Comparison of ENCODE assay signal across 18 cellular contexts in the genomic region with DNA sequence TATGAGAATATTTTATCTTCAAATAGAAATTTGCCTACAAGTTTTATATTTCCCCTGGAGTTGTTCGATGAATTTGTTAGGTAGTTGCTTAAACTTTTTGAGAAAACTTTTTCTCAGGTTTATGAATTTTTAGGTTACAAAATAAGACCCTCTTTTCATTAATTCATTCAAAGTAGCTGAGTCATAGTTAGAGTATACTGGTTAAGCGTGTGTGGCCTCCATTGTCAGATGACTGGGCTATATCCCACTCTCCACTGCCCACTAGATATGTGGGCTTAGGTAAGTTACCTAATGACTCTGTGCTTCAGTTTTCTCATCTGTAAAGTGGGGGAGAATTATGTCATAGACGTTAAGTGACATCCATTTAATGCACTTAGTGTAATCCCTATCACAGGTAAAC. TPM values are rescaled to one million over a fixed set of nuclear protein-coding genes. Genes with fewer than 3 reads are reported as not detected.
DNase-seq lines count a peak whose midpoint lies in the region; ATAC-seq and TF ChIP-seq lines count a peak whose summit lies in the region.
"Had no signal": no experiment of that assay in that cellular context is flagged by ENCODE, and none has a peak within 500 bp of the region (broad histone marks: within the 10 kb centered on the region; RNA-seq: fewer than 3 reads in every experiment).

No MANE protein-coding gene starts in this region.

- peaks cover 15 to 17% of the 10 kb centered on the region in 2 donors for H3K27me3 Mint-ChIP-seq in natural killer cell (ENCODE audit: low read depth in 2 of 2)

- H3K27me3 ChIP-seq in right atrium auricular region, result no peaks in the 10 kb centered on the region

- peak overlapping the region; percentile 71 to 90 for H3K27ac ChIP-seq in right atrium auricular region
- H3K27ac ChIP-seq: GM23248 had no signal

- ATAC-seq in Right ventricle myocardium superior (ENCODE audit: poor library complexity) (peak; percentile 49), Right ventricle myocardium inferior (no peak), HG03135 (IDR thresholded peaks at IDR 0.05; ENCODE audit: unreplicated experiment) (no peak), natural killer cell (no peak)

- H3K9me3 ChIP-seq in right atrium auricular region, result no peaks in the 10 kb centered on the region

- H3K36me3 ChIP-seq in right atrium auricular region, result no peaks in the 10 kb centered on the region

- no peak for TF ChIP-seq CTCF in right atrium auricular region (IDR thresholded peaks at IDR 0.05)
- TF ChIP-seq CTCF in natural killer cell (IDR thresholded peaks at IDR 0.05), result no peak

- peak overlapping the region; percentile 15 to 34 for H3K4me3 ChIP-seq in right atrium auricular region
- H3K4me3 ChIP-seq: GM23248 had no signal

- no peaks in the 10 kb centered on the region for H3K9me3 Mint-ChIP-seq in natural killer cell
- H3K9me3 Mint-ChIP-seq: CD4-positive, alpha-beta T cell had no signal

- DNase-seq in Right ventricle myocardium superior, result no peak
- no peak for DNase-seq in Right ventricle myocardium inferior (ENCODE audit: missing footprints)
- DNase-seq in NCI-H69 (lab: John Stamatoyannopoulos, UW), result peak; percentile 40
- no peak for DNase-seq in right atrium auricular region (ENCODE audit: low spot score)
- DNase-seq in NCI-H446 treated with DMSO at 0.1 percent for 48 hours (lab: John Stamatoyannopoulos, UW), result no peak
- DNase-seq in natural killer cell, result no peak
- DNase-seq: 8988T; C1 segment of cervical spinal cord; Calu3; CD4-positive, alpha-beta T cell; DMS 273 treated with DMSO at 0.1 percent for 48 hours; GM23248; H7 had no signal

- H3K4me1 Mint-ChIP-seq in natural killer cell, result no peaks in the 10 kb centered on the region
- H3K4me1 Mint-ChIP-seq: B cell, IgD-negative memory B cell had no signal

- no peak overlapping the region for H3K27ac Mint-ChIP-seq in natural killer cell
- H3K27ac Mint-ChIP-seq: B cell; CD4-positive, alpha-beta T cell; IgD-negative memory B cell had no signal

- peaks cover 0 to 4% of the 10 kb centered on the region in 2 donors for H3K4me1 ChIP-seq in right atrium auricular region

- no peak overlapping the region for H3K4me3 Mint-ChIP-seq in natural killer cell
- H3K4me3 Mint-ChIP-seq: B cell; CD4-positive, alpha-beta T cell; IgD-negative memory B cell had no signal

- intact Hi-C loops in Right ventricle myocardium superior (cut with DNase I), result no loop called here
- intact Hi-C loops in Right ventricle myocardium inferior (cut with DNase I), result no loop called here
- intact Hi-C loops in natural killer cell (cut with micrococcal nuclease), result no loop called here

- no peaks in the 10 kb centered on the region for H3K36me3 Mint-ChIP-seq in natural killer cell
- H3K36me3 Mint-ChIP-seq: IgD-negative memory B cell had no signal

RNA-seq across cellular contexts. Expression of a gene that starts 1.0 kb away (rescaled TPM):
- total RNA-seq in Right ventricle myocardium superior, result 78.6 TPM
- total RNA-seq in Right ventricle myocardium inferior, result 77.3 TPM
- total RNA-seq in right atrium auricular region, result 10 to 100 TPM; 18.6 to 53.9 TPM
- not detected for total RNA-seq in natural killer cell
- total RNA-seq: B cell; Calu3; CD4-positive, alpha-beta T cell; Daoy; GM23248; H7; HT-29 had no signal

RNA-seq across cellular contexts. Expression of a gene that starts 45.0 kb away (rescaled TPM):
- total RNA-seq in Right ventricle myocardium superior (322 TPM), Right ventricle myocardium inferior (307 TPM), right atrium auricular region (100 to 1,000 TPM; 110 to 227 TPM), natural killer cell (10 to 100 TPM; 46.0 to 51.2 (median 50.4) TPM)

RNA-seq across cellular contexts. Expression of a gene that starts 53.0 kb away (rescaled TPM):
- total RNA-seq in Right ventricle myocardium superior, result 511 TPM
- total RNA-seq in Right ventricle myocardium inferior, result 492 TPM
- total RNA-seq in right atrium auricular region, result 100 to 1,000 TPM; 374 to 493 TPM
- total RNA-seq in natural killer cell, result not detected
- total RNA-seq: B cell; Calu3; CD4-positive, alpha-beta T cell; Daoy; GM23248; H7; HT-29 had no signal

Comparison
In these comparisons a context has a peak if more than half of its experiments do, and no peak if none do; other contexts are left out.
1. RNA of a gene that starts 1.0 kb away (total RNA-seq): 78.6 TPM in Right ventricle myocardium superior (single experiment), 77.3 TPM in Right ventricle myocardium inferior (single experiment) and 18.6 to 53.9 TPM in right atrium auricular region; not detected in natural killer cell; every median in the first group is over 10 times any median in the second.
2. RNA of a gene that starts 53.0 kb away (total RNA-seq): 511 TPM in Right ventricle myocardium superior (single experiment), 374 to 493 TPM in right atrium auricular region and 492 TPM in Right ventricle myocardium inferior (single experiment); not detected in natural killer cell; every median in the first group is over 100 times any median in the second.